In the genomic region with DNA sequence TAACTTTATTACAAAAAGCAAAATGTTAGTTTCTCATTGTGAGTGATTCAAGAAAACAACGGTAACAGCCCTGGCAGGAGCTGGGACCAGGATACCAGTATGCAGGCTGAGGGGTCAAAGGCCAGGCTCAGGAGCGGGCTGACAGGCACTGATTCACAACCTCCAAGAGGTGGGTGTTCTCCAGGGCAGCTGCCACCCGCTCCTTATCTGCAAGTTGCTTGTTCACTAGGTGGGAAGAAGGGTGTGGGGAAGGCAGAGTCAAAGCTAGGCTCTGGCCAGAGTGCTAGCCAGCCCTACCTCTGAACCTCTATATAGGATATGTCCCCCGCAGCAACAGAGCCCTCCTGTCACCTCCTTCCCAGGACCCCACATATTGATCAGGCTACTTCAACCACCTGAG, we compare ENCODE assay signal across 17 cellular contexts. TPM values are rescaled to one million over a fixed set of nuclear protein-coding genes. Genes with fewer than 3 reads are reported as not detected.
DNase-seq lines count a peak whose midpoint lies in the region; ATAC-seq and TF ChIP-seq lines count a peak whose summit lies in the region.
"Had no signal": no experiment of that assay in that cellular context is flagged by ENCODE, and none has a peak within 500 bp of the region (broad histone marks: within the 10 kb centered on the region; RNA-seq: fewer than 3 reads in every experiment).

No MANE protein-coding gene starts in this region.

- H3K79me2 ChIP-seq in GM23248 (ENCODE audit: insufficient read depth) = peaks cover 41% of the 10 kb centered on the region

- ATAC-seq in CD4-positive, CD25-positive, alpha-beta regulatory T cell (ENCODE audit: low read depth in 2 of 2) = no peak
- ATAC-seq in activated naive CD8-positive, alpha-beta T cell treated with anti-CD3 and anti-CD28 coated beads, Interleukin-2, amount 10 ng/mL, durations not matched to agents 7 days and 5 days (ENCODE audit: low read depth) = no peak
- ATAC-seq: GM23338, left lobe of liver had no signal

- in situ Hi-C loops in GM23248 (cut with MboI) = no loop called here

- peaks cover 7% of the 10 kb centered on the region for H3K27me3 Mint-ChIP-seq in CD4-positive, CD25-positive, alpha-beta regulatory T cell
- H3K27me3 Mint-ChIP-seq in Caco-2 (ENCODE audit: insufficient read depth, unreplicated experiment) = no peaks in the 10 kb centered on the region
- H3K27me3 Mint-ChIP-seq in activated naive CD8-positive, alpha-beta T cell treated with anti-CD3 and anti-CD28 coated beads, Interleukin-2, amount 10 ng/mL, durations not matched to agents 7 days and 5 days = no peaks in the 10 kb centered on the region
- peaks cover 10% of the 10 kb centered on the region for H3K27me3 Mint-ChIP-seq in nephron (ENCODE audit: low read depth)

- WGBS in GM23248 (ENCODE audit: low coverage in 1 of 2, low lambda C conversion rate in 2 of 2, missing lambda C conversion rate in 2 of 2), 2 experiments = 96 to 97% methylated on average over 4 of the region's 4 CpGs

- TF ChIP-seq CTCF in Caco-2 (IDR thresholded peaks at IDR 0.05; ENCODE audit: insufficient read depth in 1 of 2, low read depth in 1 of 2, low read length in 1 of 2, severe bottlenecking in 1 of 2, unreplicated experiment in 1 of 2) = no peak
- TF ChIP-seq CTCF in nephron (IDR thresholded peaks at IDR 0.05; ENCODE audit: unreplicated experiment in 3 of 3) = no peak
- TF ChIP-seq CTCF in Peyer's patch (IDR thresholded peaks at IDR 0.05) = no peak

- no peaks in the 10 kb centered on the region for H3K9me3 ChIP-seq in CD4-positive, CD25-positive, alpha-beta regulatory T cell (ENCODE audit: control insufficient read depth in 2 of 2, low read length in 2 of 2)
- H3K9me3 ChIP-seq in Caco-2 (no peaks in the 10 kb centered on the region), Peyer's patch (no peaks in the 10 kb centered on the region), GM23248 (ENCODE audit: low read depth) (no peaks in the 10 kb centered on the region)
- H3K9me3 ChIP-seq: suprapubic skin had no signal

- peak overlapping the region in 2 of 3 donors; percentile 99 for H3K27ac Mint-ChIP-seq in CD4-positive, CD25-positive, alpha-beta regulatory T cell
- H3K27ac Mint-ChIP-seq in Caco-2 (ENCODE audit: unreplicated experiment) (no peak overlapping the region), nephron (no peak overlapping the region)
- no peak overlapping the region for H3K27ac Mint-ChIP-seq in activated naive CD8-positive, alpha-beta T cell treated with anti-CD3 and anti-CD28 coated beads, Interleukin-2, amount 10 ng/mL, durations not matched to agents 7 days and 5 days
- H3K27ac Mint-ChIP-seq: GM23338 had no signal

- no peaks in the 10 kb centered on the region for H3K9me2 ChIP-seq in GM23248 (ENCODE audit: insufficient read depth)

- H3K36me3 ChIP-seq in CD4-positive, CD25-positive, alpha-beta regulatory T cell (ENCODE audit: control insufficient read depth, insufficient read depth, low read length) = peaks cover 11% of the 10 kb centered on the region
- H3K36me3 ChIP-seq in Caco-2 (ENCODE audit: control insufficient read depth, insufficient read depth, low read length) (no peaks in the 10 kb centered on the region), Peyer's patch (peaks cover 0 to 6% (median 0%) of the 10 kb centered on the region in 3 donors), GM23248 (ENCODE audit: low read depth) (no peaks in the 10 kb centered on the region)
- H3K36me3 ChIP-seq: suprapubic skin had no signal

- no peak for TF ChIP-seq POLR2A in Peyer's patch (IDR thresholded peaks at IDR 0.05)

- peaks cover 20% of the 10 kb centered on the region for H3F3A ChIP-seq in GM23248 (ENCODE audit: insufficient read depth)

- H3K4me3 Mint-ChIP-seq in CD4-positive, CD25-positive, alpha-beta regulatory T cell = peak overlapping the region; percentile 96 to 99 (median 98)
- H3K4me3 Mint-ChIP-seq in Caco-2 (ENCODE audit: unreplicated experiment) (peak overlapping the region; percentile 94), nephron (peak overlapping the region; percentile 94 to 99 (median 99))
- peak overlapping the region; percentile 97 for H3K4me3 Mint-ChIP-seq in activated naive CD8-positive, alpha-beta T cell treated with anti-CD3 and anti-CD28 coated beads, Interleukin-2, amount 10 ng/mL, durations not matched to agents 7 days and 5 days

- BruUV-seq in Caco-2 (replicated peaks; lab: Mats Ljungman, UMichigan) = no TSS peak

- H3K4me1 ChIP-seq in CD4-positive, CD25-positive, alpha-beta regulatory T cell (ENCODE audit: control insufficient read depth, insufficient read depth, low read length, poor library complexity, severe bottlenecking) = peaks cover 38% of the 10 kb centered on the region
- H3K4me1 ChIP-seq in Caco-2 (peaks cover 8% of the 10 kb centered on the region), Peyer's patch (peaks cover 5 to 49% (median 13%) of the 10 kb centered on the region in 4 donors), GM23248 (ENCODE audit: insufficient read depth) (peaks cover 31% of the 10 kb centered on the region)

- H4K20me1 ChIP-seq in GM23248 (ENCODE audit: insufficient read depth) = no peaks in the 10 kb centered on the region

- H3K9me3 Mint-ChIP-seq in CD4-positive, CD25-positive, alpha-beta regulatory T cell = peaks cover 0 to 1% (median 0%) of the 10 kb centered on the region in 7 donors
- no peaks in the 10 kb centered on the region for H3K9me3 Mint-ChIP-seq in Caco-2 (ENCODE audit: unreplicated experiment)
- no peaks in the 10 kb centered on the region for H3K9me3 Mint-ChIP-seq in activated naive CD8-positive, alpha-beta T cell treated with anti-CD3 and anti-CD28 coated beads, Interleukin-2, amount 10 ng/mL, durations not matched to agents 7 days and 5 days
- no peaks in the 10 kb centered on the region for H3K9me3 Mint-ChIP-seq in nephron
- H3K9me3 Mint-ChIP-seq: GM23338 had no signal

- DNase-seq in CD4-positive, CD25-positive, alpha-beta regulatory T cell = no peak
- DNase-seq in Caco-2 (no peak), Peyer's patch (no peak), GM23248 (no peak)
- DNase-seq in activated naive CD8-positive, alpha-beta T cell treated with anti-CD3 and anti-CD28 coated beads, Interleukin-2, amount 10 ng/mL, durations not matched to agents 7 days and 5 days = no peak
- no peak for DNase-seq in stimulated activated CD4-positive, alpha-beta T cell treated with anti-CD3 and anti-CD28 coated beads, Interleukin-4, amount 100 ng/mL, for 4 hours
- DNase-seq: activated naive CD4-positive, alpha-beta T cell treated with anti-CD3 and anti-CD28 coated beads, Interleukin-2, amount 50 U/mL, for 16 hours; effector CD4-positive, alpha-beta T cell; NCI-H1417 treated with DMSO at 0.1 percent for 48 hours; NCI-H345; SHP77 had no signal

- H3K27ac ChIP-seq in CD4-positive, CD25-positive, alpha-beta regulatory T cell (ENCODE audit: insufficient read depth, low read length, poor library complexity, severe bottlenecking) = no peak overlapping the region
- H3K27ac ChIP-seq in Peyer's patch (peak overlapping the region in 1 of 4 donors; percentile 23), GM23248 (no peak overlapping the region)
- H3K27ac ChIP-seq: C4-2B, suprapubic skin had no signal

- CTCF ChIA-PET in Caco-2 (lab: Charles Lee) = no interaction called here

- H3K4me2 ChIP-seq in GM23248 (ENCODE audit: unreplicated experiment) = no peak overlapping the region
- H3K4me2 ChIP-seq: GM23338 had no signal

- POLR2A ChIA-PET in Caco-2 (lab: Charles Lee) = no interaction called here
- POLR2A ChIA-PET in activated naive CD8-positive, alpha-beta T cell treated with anti-CD3 and anti-CD28 coated beads, Interleukin-2, amount 10 ng/mL, durations not matched to agents 7 days and 5 days (lab: Charles Lee) = interaction anchor here (1.4 kb wide), 1 partner anchor 37 kb away, joined by 4 read pairs; no protein-coding TSS in a partner anchor

- no peak overlapping the region for H3K9ac ChIP-seq in GM23248

- peaks cover 6 to 52% (median 34%) of the 10 kb centered on the region in 4 donors for H3K4me1 Mint-ChIP-seq in CD4-positive, CD25-positive, alpha-beta regulatory T cell
- H3K4me1 Mint-ChIP-seq in Caco-2 (ENCODE audit: low read depth, unreplicated experiment) (peaks cover 19% of the 10 kb centered on the region), nephron (peaks cover 28% of the 10 kb centered on the region)
- H3K4me1 Mint-ChIP-seq in activated naive CD8-positive, alpha-beta T cell treated with anti-CD3 and anti-CD28 coated beads, Interleukin-2, amount 10 ng/mL, durations not matched to agents 7 days and 5 days = peaks cover 37% of the 10 kb centered on the region

- H3K27me3 ChIP-seq in CD4-positive, CD25-positive, alpha-beta regulatory T cell (ENCODE audit: control insufficient read depth, insufficient read depth, low read length) = no peaks in the 10 kb centered on the region
- H3K27me3 ChIP-seq in Caco-2 (replicated peaks; ENCODE audit: control insufficient read depth, insufficient read depth, low read length) (no peaks in the 10 kb centered on the region), Peyer's patch (no peaks in the 10 kb centered on the region), GM23248 (replicated peaks; ENCODE audit: insufficient read depth) (no peaks in the 10 kb centered on the region)
- H3K27me3 ChIP-seq: suprapubic skin had no signal

- intact Hi-C loops in Caco-2 (cut with micrococcal nuclease; ENCODE audit: unreplicated experiment) = no loop called here

- no peak overlapping the region for H3K4me3 ChIP-seq in CD4-positive, CD25-positive, alpha-beta regulatory T cell (ENCODE audit: low read depth, low read length)
- H3K4me3 ChIP-seq in Caco-2 (ENCODE audit: low read depth, low read length) (no peak overlapping the region), Peyer's patch (no peak overlapping the region), GM23248 (no peak overlapping the region)
- H3K4me3 ChIP-seq: GM23338 had no signal

- no peak overlapping the region for H2AFZ ChIP-seq in GM23248
- H2AFZ ChIP-seq: GM23338 had no signal

- H3K36me3 Mint-ChIP-seq in CD4-positive, CD25-positive, alpha-beta regulatory T cell = peaks cover 11% of the 10 kb centered on the region
- H3K36me3 Mint-ChIP-seq in Caco-2 (ENCODE audit: insufficient read depth, unreplicated experiment) (peaks cover 17% of the 10 kb centered on the region), nephron (ENCODE audit: low read depth) (peaks cover 10% of the 10 kb centered on the region)
- H3K36me3 Mint-ChIP-seq in activated naive CD8-positive, alpha-beta T cell treated with anti-CD3 and anti-CD28 coated beads, Interleukin-2, amount 10 ng/mL, durations not matched to agents 7 days and 5 days = peaks cover 14% of the 10 kb centered on the region

RNA-seq across cellular contexts. Expression of gene CIAO2B, which starts 2.1 kb away (rescaled TPM):
- 64.6 TPM for total RNA-seq in CD4-positive, CD25-positive, alpha-beta regulatory T cell
- 100 to 1,000 TPM; 126 to 161 (median 147) TPM for polyA plus RNA-seq in CD4-positive, CD25-positive, alpha-beta regulatory T cell
- 117 and 119 TPM in 2 replicates for total RNA-seq in Caco-2 (2022)
- total RNA-seq in activated naive CD8-positive, alpha-beta T cell treated with anti-CD3 and anti-CD28 coated beads, Interleukin-2, amount 10 ng/mL, durations not matched to agents 7 days and 5 days = 100 to 1,000 TPM in 1 of 2 experiments, 10 to 100 TPM in 1; 98.0 to 106 TPM
- total RNA-seq in Peyer's patch = 10 to 100 TPM; 28.1 to 72.7 (median 55.2) TPM
- total RNA-seq in GM23248 (2014; rRNA removed; shearing (Covaris generic)) = 76.1 and 111 TPM in 2 replicates
- polyA plus RNA-seq in GM23248 (2016; fragmentation: Nextera tagmentation; extraction: Ambion mirVana) = 173 and 182 TPM in 2 replicates

RNA-seq across cellular contexts. Expression of gene CES2, which starts 3.2 kb away (rescaled TPM):
- total RNA-seq in CD4-positive, CD25-positive, alpha-beta regulatory T cell = 35.4 TPM
- 10 to 100 TPM; 19.3 to 22.5 (median 19.7) TPM for polyA plus RNA-seq in CD4-positive, CD25-positive, alpha-beta regulatory T cell
- 45.5 and 48.4 TPM in 2 replicates for total RNA-seq in Caco-2 (2022)
- total RNA-seq in activated naive CD8-positive, alpha-beta T cell treated with anti-CD3 and anti-CD28 coated beads, Interleukin-2, amount 10 ng/mL, durations not matched to agents 7 days and 5 days = 10 to 100 TPM; 45.4 to 46.4 TPM
- total RNA-seq in Peyer's patch = 1,000 to 10,000 TPM in 3 of 4 donors, 100 to 1,000 TPM in 1; 113 to 4,512 (median 3,000) TPM
- total RNA-seq in GM23248 (2014; rRNA removed; shearing (Covaris generic)) = 32.3 and 46.8 TPM in 2 replicates
- polyA plus RNA-seq in GM23248 (2016; fragmentation: Nextera tagmentation; extraction: Ambion mirVana) = 33.9 and 37.6 TPM in 2 replicates

RNA-seq across cellular contexts. Expression of gene RRAD, which starts 6.7 kb away (rescaled TPM):
- 0.35 TPM for total RNA-seq in CD4-positive, CD25-positive, alpha-beta regulatory T cell
- polyA plus RNA-seq in CD4-positive, CD25-positive, alpha-beta regulatory T cell = not detected
- 0.53 and 1.1 TPM in 2 replicates for total RNA-seq in Caco-2 (2022)
- under 1 TPM; 0.60 to 0.61 TPM for total RNA-seq in activated naive CD8-positive, alpha-beta T cell treated with anti-CD3 and anti-CD28 coated beads, Interleukin-2, amount 10 ng/mL, durations not matched to agents 7 days and 5 days
- 1 to 10 TPM in 3 of 4 donors, under 1 TPM in 1; 0.53 to 4.1 (median 2.8) TPM for total RNA-seq in Peyer's patch
- 0.22 and 1.1 TPM in 2 replicates for total RNA-seq in GM23248 (2014; rRNA removed; shearing (Covaris generic))
- 0.70 and 0.76 TPM in 2 replicates for polyA plus RNA-seq in GM23248 (2016; fragmentation: Nextera tagmentation; extraction: Ambion mirVana)
- total RNA-seq: GM23338 had no signal

RNA-seq across cellular contexts. Expression of gene CDH16, which starts 13.4 kb away (rescaled TPM):
- not detected for total RNA-seq in CD4-positive, CD25-positive, alpha-beta regulatory T cell
- not detected for polyA plus RNA-seq in CD4-positive, CD25-positive, alpha-beta regulatory T cell
- total RNA-seq in Caco-2 (2022) = 0.48 and 0.81 TPM in 2 replicates
- not detected for total RNA-seq in activated naive CD8-positive, alpha-beta T cell treated with anti-CD3 and anti-CD28 coated beads, Interleukin-2, amount 10 ng/mL, durations not matched to agents 7 days and 5 days
- total RNA-seq in Peyer's patch = 10 to 100 TPM in 3 of 4 donors, not detected in 1; 11.3 to 19.5 (median 15.4) TPM
- total RNA-seq in GM23248 (2014; rRNA removed; shearing (Covaris generic)) = not detected in 2 replicates
- not detected in 2 replicates for polyA plus RNA-seq in GM23248 (2016; fragmentation: Nextera tagmentation; extraction: Ambion mirVana)
- total RNA-seq: Daoy, GM23338, left lobe of liver had no signal
- polyA plus RNA-seq: GM23338 had no signal

RNA-seq across cellular contexts. Expression of gene CES3, which starts 29.0 kb away (rescaled TPM):
- total RNA-seq in CD4-positive, CD25-positive, alpha-beta regulatory T cell = 0.74 TPM
- polyA plus RNA-seq in CD4-positive, CD25-positive, alpha-beta regulatory T cell = under 1 TPM; 0.10 to 0.29 (median 0.26) TPM
- total RNA-seq in Caco-2 (2022) = 0.79 and 0.95 TPM in 2 replicates
- total RNA-seq in activated naive CD8-positive, alpha-beta T cell treated with anti-CD3 and anti-CD28 coated beads, Interleukin-2, amount 10 ng/mL, durations not matched to agents 7 days and 5 days = 1 to 10 TPM; 4.8 to 8.3 TPM
- 100 to 1,000 TPM in 3 of 4 donors, 10 to 100 TPM in 1; 28.9 to 227 (median 161) TPM for total RNA-seq in Peyer's patch
- total RNA-seq in GM23248 (2014; rRNA removed; shearing (Covaris generic)) = not detected in 2 replicates
- not detected in 2 replicates for polyA plus RNA-seq in GM23248 (2016; fragmentation: Nextera tagmentation; extraction: Ambion mirVana)

Comparison
In these comparisons a context has a peak if more than half of its experiments do, and no peak if none do; other contexts are left out.
1. H3K27ac Mint-ChIP-seq: peak in CD4-positive, CD25-positive, alpha-beta regulatory T cell (2 of 3); none in Caco-2 (single experiment), activated naive CD8-positive, alpha-beta T cell treated with anti-CD3 and anti-CD28 coated beads, Interleukin-2, amount 10 ng/mL, durations not matched to agents 7 days and 5 days (single experiment) and nephron (0 of 3).
2. Peak in every context shown above with its lines, with median percentiles within 50 percentile points of each other: H3K4me3 Mint-ChIP-seq.